8 cellular contexts compared by ENCODE assay signal in genomic region chr10:73413108-73413527, GRCh38. TPM values are rescaled to one million over a fixed set of nuclear protein-coding genes. Genes with fewer than 3 reads are reported as not detected.
DNase-seq lines count a peak whose midpoint lies in the region; ATAC-seq and TF ChIP-seq lines count a peak whose summit lies in the region.

No MANE protein-coding gene starts in this region.

- no peaks in the 10 kb centered on the region for H3K9me3 Mint-ChIP-seq in central memory CD8-positive, alpha-beta T cell
- no peaks in the 10 kb centered on the region for H3K9me3 Mint-ChIP-seq in stimulated activated naive CD8-positive, alpha-beta T cell treated with anti-CD3 and anti-CD28 coated beads, Interleukin-15, Interleukin-2, amounts not matched to agents 100 ng/mL and 50 ng/mL, for 24 hours

- intact Hi-C loops in left lung (cut with DNase I) = no loop called here

- H3K36me3 ChIP-seq in HUES48 (ENCODE audit: control insufficient read depth, insufficient read depth, low read length) (no peaks in the 10 kb centered on the region), SK-N-MC (ENCODE audit: insufficient read depth, low read length) (no peaks in the 10 kb centered on the region), left lung (no peaks in the 10 kb centered on the region)

- no peaks in the 10 kb centered on the region for H3K27me3 ChIP-seq in HUES48 (ENCODE audit: control insufficient read depth, insufficient read depth, low read length)
- no peaks in the 10 kb centered on the region for H3K27me3 ChIP-seq in left lung

- H3K9ac ChIP-seq in HUES48 (ENCODE audit: low read depth, low read length) (peak overlapping the region; percentile 95), SK-N-MC (ENCODE audit: insufficient read length) (peak overlapping the region; percentile 81)

- no peaks in the 10 kb centered on the region for H3K9me3 ChIP-seq in HUES48 (ENCODE audit: control insufficient read depth, insufficient read depth, low read length)
- H3K9me3 ChIP-seq in SK-N-MC (ENCODE audit: low read depth, low read length) = no peaks in the 10 kb centered on the region
- H3K9me3 ChIP-seq in left lung = no peaks in the 10 kb centered on the region

- peak overlapping the region; percentile 90 for H3K27ac Mint-ChIP-seq in central memory CD8-positive, alpha-beta T cell (ENCODE audit: low read depth)
- peak overlapping the region; percentile 97 for H3K27ac Mint-ChIP-seq in stimulated activated naive CD8-positive, alpha-beta T cell treated with anti-CD3 and anti-CD28 coated beads, Interleukin-15, Interleukin-2, amounts not matched to agents 100 ng/mL and 50 ng/mL, for 24 hours

- H3K27ac ChIP-seq in HUES48 (ENCODE audit: low read depth, low read length) = peak overlapping the region; percentile 92
- H3K27ac ChIP-seq in SK-N-MC = peak overlapping the region; percentile 25; the same call in 1 of the 2 replicates
- peak overlapping the region; percentile 93 to 98 for H3K27ac ChIP-seq in left lung

- peak overlapping the region; percentile 97 for H3K4me3 ChIP-seq in HUES48 (ENCODE audit: low read depth, low read length)
- H3K4me3 ChIP-seq in SK-N-MC = peak overlapping the region; percentile 85
- peak overlapping the region; percentile 84 to 97 for H3K4me3 ChIP-seq in left lung

- H3K4me1 ChIP-seq in HUES48 (ENCODE audit: control insufficient read depth, insufficient read depth, low read length) = peaks cover 20% of the 10 kb centered on the region; the same call in 1 of the 2 replicates
- peaks cover 13 to 52% of the 10 kb centered on the region in 2 donors for H3K4me1 ChIP-seq in left lung

- TF ChIP-seq CTCF in left lung (IDR thresholded peaks at IDR 0.05) = no peak

- DNase-seq in NCI-H1417 (lab: John Stamatoyannopoulos, UW) (peak; percentile 9 to 80 (median 72)), NCI-H1417 treated with DMSO at 0.1 percent for 48 hours (lab: John Stamatoyannopoulos, UW) (no peak), SK-N-MC (ENCODE audit: low read depth, low spot score) (no peak), left lung (no peak)
- DNase-seq in central memory CD8-positive, alpha-beta T cell (ENCODE audit: low spot score in 2 of 2) = peak in 1 of 2 donors; percentile 43

- peaks cover 47% of the 10 kb centered on the region for H3K4me1 Mint-ChIP-seq in central memory CD8-positive, alpha-beta T cell
- peaks cover 61% of the 10 kb centered on the region for H3K4me1 Mint-ChIP-seq in stimulated activated naive CD8-positive, alpha-beta T cell treated with anti-CD3 and anti-CD28 coated beads, Interleukin-15, Interleukin-2, amounts not matched to agents 100 ng/mL and 50 ng/mL, for 24 hours (ENCODE audit: low read depth)

- H3K27me3 Mint-ChIP-seq in central memory CD8-positive, alpha-beta T cell = no peaks in the 10 kb centered on the region
- H3K27me3 Mint-ChIP-seq in stimulated activated naive CD8-positive, alpha-beta T cell treated with anti-CD3 and anti-CD28 coated beads, Interleukin-15, Interleukin-2, amounts not matched to agents 100 ng/mL and 50 ng/mL, for 24 hours = peaks cover 7% of the 10 kb centered on the region

- peak overlapping the region; percentile 91 for H3K4me3 Mint-ChIP-seq in central memory CD8-positive, alpha-beta T cell
- peak overlapping the region; percentile 99 for H3K4me3 Mint-ChIP-seq in stimulated activated naive CD8-positive, alpha-beta T cell treated with anti-CD3 and anti-CD28 coated beads, Interleukin-15, Interleukin-2, amounts not matched to agents 100 ng/mL and 50 ng/mL, for 24 hours

- peaks cover 10% of the 10 kb centered on the region for H3K36me3 Mint-ChIP-seq in central memory CD8-positive, alpha-beta T cell (ENCODE audit: insufficient read depth)
- H3K36me3 Mint-ChIP-seq in stimulated activated naive CD8-positive, alpha-beta T cell treated with anti-CD3 and anti-CD28 coated beads, Interleukin-15, Interleukin-2, amounts not matched to agents 100 ng/mL and 50 ng/mL, for 24 hours (ENCODE audit: low read depth) = peaks cover 34% of the 10 kb centered on the region

- ATAC-seq in GM21528 (IDR thresholded peaks at IDR 0.05; ENCODE audit: low FRiP score, unreplicated experiment) (peak; percentile 23), left lung (peak; percentile 41)
- peak; percentile 66 for ATAC-seq in central memory CD8-positive, alpha-beta T cell (replicated peaks; ENCODE audit: extremely low read depth, poor library complexity, severe bottlenecking)

RNA-seq across cellular contexts. Expression of gene ANXA7, which starts 0.7 kb away (rescaled TPM):
- total RNA-seq in left lung = 100 to 1,000 TPM in 1 of 2 donors, 10 to 100 TPM in 1; 99.4 to 118 TPM

RNA-seq across cellular contexts. Expression of gene MSS51, which starts 20.2 kb away (rescaled TPM):
- total RNA-seq in left lung = 1 to 10 TPM; 1.3 to 2.7 TPM

RNA-seq across cellular contexts. Expression of gene CFAP70, which starts 54.5 kb away (rescaled TPM):
- 1 to 10 TPM in 1 of 2 donors, under 1 TPM in 1; 0.87 to 3.2 TPM for total RNA-seq in left lung

Comparison
In these comparisons a context has a peak if more than half of its experiments do, and no peak if none do; other contexts are left out.
1. DNase-seq: peak in NCI-H1417 (3 of 3); none in NCI-H1417 treated with DMSO at 0.1 percent for 48 hours (single experiment), SK-N-MC (single experiment) and left lung (0 of 2).
2. H3K27ac ChIP-seq: peak in every context shown above with its lines; median percentile 96 in left lung; 92 in HUES48; 25 in SK-N-MC.
3. Peak in every context shown above with its lines, with median percentiles within 50 percentile points of each other: ATAC-seq and H3K4me3 ChIP-seq.